13 cellular contexts compared by ENCODE assay signal in genomic region chr2:33015421-33016142, GRCh38.
DNase-seq lines count a peak whose midpoint lies in the region; ATAC-seq, FAIRE-seq and TF ChIP-seq lines count a peak whose summit lies in the region.
"Had no signal": no experiment of that assay in that cellular context is flagged by ENCODE, and none has a peak within 500 bp of the region (broad histone marks: within the 10 kb centered on the region; RNA-seq: fewer than 3 reads in every experiment).

No MANE protein-coding gene starts in this region.

- no peak overlapping the region for H3K4me3 ChIP-seq in liver (ENCODE audit: low read depth in 1 of 3, low read length in 3 of 3)
- H3K4me3 ChIP-seq: tibial nerve had no signal

- TF ChIP-seq RAD21 in liver (IDR thresholded peaks at IDR 0.05), result peak; percentile 35 to 50

- in situ Hi-C loops in ACHN (cut with HindIII; ENCODE audit: low pct_ligation_motif_present, low pct_unique_long_range_greater_than_20kb, low sequenced_read_pairs), result no loop called here

- H3K36me3 ChIP-seq in liver (ENCODE audit: control insufficient read depth in 4 of 4, insufficient read depth in 3 of 4, low read depth in 1 of 4, low read length in 3 of 4), result no peaks in the 10 kb centered on the region
- H3K36me3 ChIP-seq: tibial nerve had no signal

- H3K27ac ChIP-seq in epithelial cell of prostate (peak overlapping the region; percentile 63), liver (ENCODE audit: low read depth in 1 of 2, low read length in 2 of 2) (peak overlapping the region; percentile 72 to 84)

- no peak for ATAC-seq in sciatic nerve

- peaks cover 5 to 31% (median 21%) of the 10 kb centered on the region in 4 donors for H3K4me1 ChIP-seq in liver (ENCODE audit: control insufficient read depth in 4 of 4, insufficient read depth in 4 of 4, low read length in 3 of 4)
- H3K4me1 ChIP-seq: tibial nerve had no signal

- intact Hi-C loops in sciatic nerve (cut with DNase I), result no loop called here

- DNase-seq in ACHN, result peak; percentile 20
- DNase-seq in M059J (ENCODE audit: low read depth), result peak; percentile 71
- no peak for DNase-seq in epithelial cell of prostate (ENCODE audit: low read depth, low spot score)
- DNase-seq in sciatic nerve (ENCODE audit: low spot score), result no peak
- no peak for DNase-seq in DMS53 (lab: John Stamatoyannopoulos, UW)
- DNase-seq in GM19238 (ENCODE audit: insufficient read length, low spot score), result no peak
- DNase-seq in GM12892 (ENCODE audit: insufficient read length), result no peak
- DNase-seq: anterior cingulate cortex, NCI-H524, nephron progenitor cell, T-helper 1 cell had no signal

- TF ChIP-seq POLR2A in GM12892 (IDR thresholded peaks at IDR 0.05; ENCODE audit: low read depth, low read length), result no peak

- no peaks in the 10 kb centered on the region for H3K9me3 ChIP-seq in liver (ENCODE audit: control insufficient read depth in 4 of 4, low read length in 3 of 4)
- H3K9me3 ChIP-seq: tibial nerve had no signal

- WGBS in liver, result 31% methylated on average over 4 of the region's 4 CpGs

- FAIRE-seq in GM12892 (lab: Jason Lieb, UNC), result no peak

- no peak overlapping the region for H3K9ac ChIP-seq in liver (ENCODE audit: low read depth in 1 of 2, low read length in 2 of 2)

- no peak for TF ChIP-seq CTCF in liver (IDR thresholded peaks at IDR 0.05; ENCODE audit: low read depth, low read length, missing input control)

- no peaks in the 10 kb centered on the region for H3K27me3 ChIP-seq in liver (ENCODE audit: control insufficient read depth in 4 of 4, insufficient read depth in 4 of 4, low read length in 3 of 4)
- H3K27me3 ChIP-seq: tibial nerve had no signal

TF ChIP-seq in liver, 16 proteins besides CTCF, POLR2A, EP300 and RAD21:
- TF ChIP-seq, protein P1, sequence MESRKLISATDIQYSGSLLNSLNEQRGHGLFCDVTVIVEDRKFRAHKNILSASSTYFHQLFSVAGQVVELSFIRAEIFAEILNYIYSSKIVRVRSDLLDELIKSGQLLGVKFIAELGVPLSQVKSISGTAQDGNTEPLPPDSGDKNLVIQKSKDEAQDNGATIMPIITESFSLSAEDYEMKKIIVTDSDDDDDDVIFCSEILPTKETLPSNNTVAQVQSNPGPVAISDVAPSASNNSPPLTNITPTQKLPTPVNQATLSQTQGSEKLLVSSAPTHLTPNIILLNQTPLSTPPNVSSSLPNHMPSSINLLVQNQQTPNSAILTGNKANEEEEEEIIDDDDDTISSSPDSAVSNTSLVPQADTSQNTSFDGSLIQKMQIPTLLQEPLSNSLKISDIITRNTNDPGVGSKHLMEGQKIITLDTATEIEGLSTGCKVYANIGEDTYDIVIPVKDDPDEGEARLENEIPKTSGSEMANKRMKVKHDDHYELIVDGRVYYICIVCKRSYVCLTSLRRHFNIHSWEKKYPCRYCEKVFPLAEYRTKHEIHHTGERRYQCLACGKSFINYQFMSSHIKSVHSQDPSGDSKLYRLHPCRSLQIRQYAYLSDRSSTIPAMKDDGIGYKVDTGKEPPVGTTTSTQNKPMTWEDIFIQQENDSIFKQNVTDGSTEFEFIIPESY (IDR thresholded peaks at IDR 0.05), result no peak
- TF ChIP-seq YY1 (IDR thresholded peaks at IDR 0.05) (peak; percentile 40), HNF4G (IDR thresholded peaks at IDR 0.05) (peak; percentile 43), SP1 (IDR thresholded peaks at IDR 0.05) (peak; percentile 78), RXRA (IDR thresholded peaks at IDR 0.05) (peak; percentile 89 to 90), TAF1 (conservative IDR thresholded peaks at IDR 0.05) (no peak), REST (IDR thresholded peaks at IDR 0.05) (no peak), JUND (IDR thresholded peaks at IDR 0.05) (peak in 1 of 2 donors; percentile 37), ATF3 (IDR thresholded peaks at IDR 0.05) (no peak), FOXA1 (IDR thresholded peaks at IDR 0.05) (no peak), EGR1 (IDR thresholded peaks at IDR 0.05; ENCODE audit: low read depth in 2 of 2) (no peak), MAX (IDR thresholded peaks at IDR 0.05) (no peak), NR2F2 (IDR thresholded peaks at IDR 0.05) (peak; percentile 90), FOXA2 (IDR thresholded peaks at IDR 0.05) (no peak), HNF4A (conservative IDR thresholded peaks at IDR 0.05) (peak; percentile 63 to 70), GABPA (IDR thresholded peaks at IDR 0.05 in 1 of 2, conservative IDR thresholded peaks at IDR 0.05 in 1 of 2) (no peak)

Comparison
In these comparisons a context has a peak if more than half of its experiments do, and no peak if none do; other contexts are left out.
1. DNase-seq: peak in ACHN (single experiment) and M059J (single experiment); none in epithelial cell of prostate (single experiment), sciatic nerve (single experiment), DMS53 (single experiment), GM19238 (single experiment) and GM12892 (single experiment).